In the genomic region with DNA sequence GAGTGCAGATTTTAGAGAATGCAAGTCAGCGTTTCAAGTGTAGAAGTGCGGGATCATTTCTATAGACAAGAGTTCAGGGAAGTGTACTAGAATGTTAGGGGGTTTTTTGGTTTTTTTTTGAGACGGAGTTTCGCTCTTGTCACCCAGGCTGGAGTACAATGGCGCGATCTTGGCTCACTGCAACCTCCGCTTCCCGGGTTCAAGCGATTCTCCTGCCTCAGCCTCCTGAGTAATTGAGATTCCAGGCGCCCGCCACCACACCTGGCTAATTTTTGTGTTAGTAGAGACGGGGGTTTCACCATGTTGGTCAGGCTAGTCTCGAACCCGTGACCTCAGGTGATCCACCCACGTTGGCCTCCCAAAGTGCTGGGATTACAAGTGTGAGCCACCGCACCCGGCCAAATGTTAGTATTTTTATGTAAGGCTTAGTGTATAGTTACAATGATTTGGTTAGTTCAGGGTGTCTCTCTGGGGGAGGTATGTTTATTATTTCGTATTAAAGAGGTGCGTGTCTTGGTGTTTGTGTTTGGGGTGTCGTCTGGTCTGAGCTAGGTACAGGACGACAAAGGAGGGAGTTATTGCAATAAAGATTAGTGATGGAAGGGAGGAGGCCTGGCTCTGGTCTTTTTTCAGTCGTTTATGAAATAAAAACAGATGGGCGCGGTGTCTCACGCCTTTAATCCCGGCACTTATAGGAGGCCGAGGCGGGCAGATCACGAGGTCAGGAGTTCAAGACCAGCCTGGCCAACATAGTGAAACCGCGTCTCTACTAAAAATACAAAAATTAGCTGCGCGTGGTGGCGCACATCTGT, we compare ENCODE assay signal across 8 cellular contexts. TPM values are rescaled to one million over a fixed set of nuclear protein-coding genes. Genes with fewer than 3 reads are reported as not detected.
DNase-seq lines count a peak whose midpoint lies in the region; ATAC-seq, FAIRE-seq and TF ChIP-seq lines count a peak whose summit lies in the region.
"Not testable (repeated sequence)": the region's sequence is repeated elsewhere in the genome, so short reads cannot be mapped to it uniquely, and the experiment has no call there.

No MANE protein-coding gene starts in this region.

- intact Hi-C loops in K562 (cut with micrococcal nuclease) = not testable (repeated sequence)

- TSS peak; percentile 98 for BruUV-seq in K562 (replicated peaks; lab: Mats Ljungman, UMichigan)

- H3K36me3 ChIP-seq in K562 (ENCODE audit: control insufficient read depth, insufficient read depth, low read length) = peaks cover 19% of the 10 kb centered on the region
- peaks cover 0 to 20% of the 10 kb centered on the region in 2 donors for H3K36me3 ChIP-seq in gastroesophageal sphincter
- not testable (repeated sequence) for H3K36me3 ChIP-seq in mucosa of rectum (ENCODE audit: control insufficient read depth in 2 of 2, insufficient read depth in 2 of 2, low read length in 2 of 2)

- not testable (repeated sequence) for H3K36me3 Mint-ChIP-seq in IgD-negative memory B cell

- peak overlapping the region; percentile 80 for H2AFZ ChIP-seq in K562 (ENCODE audit: low read depth, low read length)

- in situ Hi-C loops in K562 (cut with MboI) = not testable (repeated sequence)

- POLR2A ChIA-PET in AG04450 (lab: Yijun Ruan, JAX) (interaction anchor here (1.8 to 2.3 kb wide), 2 partner anchors 10 to 752 kb away, joined by 6 to 25 read pairs; a partner anchor contains a TSS), K562 (lab: Yijun Ruan, JAX) (interaction anchor here (0.6 to 4.2 kb wide), 9 partner anchors 10 to 47 kb away, joined by 3 to 35 read pairs (median 5); a partner anchor contains a TSS)

- not testable (repeated sequence) for H3K9me3 Mint-ChIP-seq in IgD-negative memory B cell

- ATAC-seq in GM19467 (IDR thresholded peaks at IDR 0.05; ENCODE audit: unreplicated experiment) = peak; percentile 3
- ATAC-seq in K562 = peak; percentile 1; the same call in 1 of the 3 replicates
- not testable (repeated sequence) for ATAC-seq in gastroesophageal sphincter

- H4K20me1 ChIP-seq in K562 (replicated peaks; ENCODE audit: control insufficient read depth, insufficient read depth, low read length) = not testable (repeated sequence)

- TF ChIP-seq CTCF in AG04450 (IDR thresholded peaks at IDR 0.05; ENCODE audit: low read depth, low read length); WI38 (IDR thresholded peaks at IDR 0.05; ENCODE audit: low read depth, low read length); K562 (IDR thresholded peaks at IDR 0.05 in 2 of 3, conservative IDR thresholded peaks at IDR 0.05 in 1 of 3; ENCODE audit: insufficient read depth in 2 of 3, low read depth in 1 of 3, low read length in 3 of 3); gastroesophageal sphincter (IDR thresholded peaks at IDR 0.05): not testable (repeated sequence)

- 32% methylated on average over 26 of the region's 34 CpGs for WGBS in K562 (ENCODE audit: insufficient coverage, low coverage, missing lambda C conversion rate)
- WGBS in gastroesophageal sphincter (ENCODE audit: low coverage in 1 of 2), 2 donors = 30 to 35% methylated on average over 14 to 23 of the region's 34 CpGs

- peaks cover 41% of the 10 kb centered on the region for H3K79me2 ChIP-seq in K562 (ENCODE audit: control insufficient read depth, insufficient read depth, low read length)

- peaks cover 7 to 14% (median 11%) of the 10 kb centered on the region in 3 donors for H3K4me1 Mint-ChIP-seq in IgD-negative memory B cell

- H3K27me3 Mint-ChIP-seq in IgD-negative memory B cell = not testable (repeated sequence)

- peak overlapping the region; percentile 67 for H3K4me3 ChIP-seq in AG04450 (ENCODE audit: low read depth, low read length)
- H3K4me3 ChIP-seq in WI38 (ENCODE audit: low read depth, low read length) = peak overlapping the region; percentile 84
- H3K4me3 ChIP-seq in K562 = peak overlapping the region; percentile 94
- H3K4me3 ChIP-seq in gastroesophageal sphincter = peak overlapping the region; percentile 48 to 85
- peak overlapping the region; percentile 86 to 90 for H3K4me3 ChIP-seq in mucosa of rectum (ENCODE audit: low read length in 2 of 2)

- H3K4me3 Mint-ChIP-seq in IgD-negative memory B cell = peak overlapping the region; percentile 94 to 97 (median 95)

- H3K4me2 ChIP-seq in K562 (ENCODE audit: insufficient read depth, low read length) = peak overlapping the region; percentile 93

- TF ChIP-seq RAD21 in K562 (CRISPR knock-in tag; conservative IDR thresholded peaks at IDR 0.05 in 1 of 2, IDR thresholded peaks at IDR 0.05 in 1 of 2) = not testable (repeated sequence)

- peak; percentile 58 for FAIRE-seq in K562 (lab: Jason Lieb, UNC)

- H3K4me1 ChIP-seq in K562 (replicated peaks in 1 of 2; ENCODE audit: control insufficient read depth in 2 of 2, insufficient read depth in 2 of 2, low read length in 2 of 2) (peaks cover 6 to 10% of the 10 kb centered on the region in 2 experiments; a peak in 3 of 5 replicates), gastroesophageal sphincter (peaks cover 0 to 32% (median 3%) of the 10 kb centered on the region in 3 donors)
- H3K4me1 ChIP-seq in mucosa of rectum (ENCODE audit: control insufficient read depth in 2 of 2, insufficient read depth in 2 of 2, low read length in 2 of 2) = not testable (repeated sequence)

- H3K27ac ChIP-seq in AG04450 (ENCODE audit: low read depth, low read length) (peak overlapping the region; percentile 70), K562 (ENCODE audit: extremely low read depth, low read depth, low read length) (peak overlapping the region; percentile 99), gastroesophageal sphincter (peak overlapping the region; percentile 48 to 98 (median 94)), mucosa of rectum (ENCODE audit: low read depth in 2 of 2, low read length in 2 of 2) (peak overlapping the region; percentile 96 to 98)

- not testable (repeated sequence) for TF ChIP-seq EP300 in K562 (IDR thresholded peaks at IDR 0.05; ENCODE audit: low read length); gastroesophageal sphincter (IDR thresholded peaks at IDR 0.05)

- DNase-seq in AG04450 (ENCODE audit: low read depth, low spot score) = not testable (repeated sequence)
- peak in 1 of 4 experiments; percentile 27 for DNase-seq in K562 (ENCODE audit: extremely low read depth in 1 of 4, low spot score in 3 of 4)
- DNase-seq in stimulated activated CD4-positive, alpha-beta T cell treated with anti-CD3 and anti-CD28 coated beads, Interleukin-2, amount 100 ng/mL, for 24 hours = peak; percentile 37

- H3K27me3 ChIP-seq in AG04450 (ENCODE audit: control insufficient read depth, insufficient read depth, low read length); K562 (ENCODE audit: control insufficient read depth in 2 of 2, insufficient read depth in 2 of 2, low read length in 2 of 2); gastroesophageal sphincter; mucosa of rectum (ENCODE audit: control insufficient read depth in 2 of 2, insufficient read depth in 2 of 2, low read length in 2 of 2): not testable (repeated sequence)

- H3K9me1 ChIP-seq in K562 (ENCODE audit: control insufficient read depth, insufficient read depth, low read length) = not testable (repeated sequence)

- H3K9ac ChIP-seq in K562 (ENCODE audit: insufficient read depth in 1 of 2, low read depth in 2 of 2, low read length in 2 of 2) (peak overlapping the region; percentile 92 to 99), mucosa of rectum (ENCODE audit: low read depth in 1 of 2, low read length in 2 of 2) (peak overlapping the region; percentile 84 to 97)

- peak overlapping the region; percentile 92 to 97 (median 93) for H3K27ac Mint-ChIP-seq in IgD-negative memory B cell

- TF ChIP-seq POLR2A in K562 (conservative IDR thresholded peaks at IDR 0.05) = peak; percentile 73
- TF ChIP-seq POLR2A in gastroesophageal sphincter (IDR thresholded peaks at IDR 0.05) = not testable (repeated sequence)

- H3K9me3 ChIP-seq in AG04450 (ENCODE audit: control insufficient read depth, insufficient read depth, low read length); K562 (replicated peaks; ENCODE audit: control insufficient read depth, insufficient read depth, low read depth, low read length); gastroesophageal sphincter; mucosa of rectum (ENCODE audit: control insufficient read depth in 2 of 2, low read length in 2 of 2): not testable (repeated sequence)

- CTCF ChIA-PET in AG04450 (lab: Charles Lee) = not testable (repeated sequence)
- CTCF ChIA-PET in K562 (lab: Yijun Ruan, JAX; ENCODE audit: low intra/inter-chr PET ratio) = interaction anchor here (0.5 kb wide), 1 partner anchor 11 kb away, joined by 3 read pairs; a partner anchor contains a TSS

RNA-seq across cellular contexts. Expression of a gene that starts 0.8 kb away (rescaled TPM):
- polyA plus RNA-seq in AG04450 (2011; rRNA removed) (84.3 and 99.2 TPM in 2 replicates), IgD-negative memory B cell (32.0 TPM), K562 (2011; rRNA removed) (51.6 and 56.9 TPM in 2 replicates), K562 (2014; fragmentation: Illumina TruSeq; extraction: Trizol) (47.8 and 56.3 TPM in 2 replicates), K562 (2014; fragmentation: Nextera tagmentation; extraction: Ambion mirVana) (1 to 10 TPM; 3.3 to 5.4 TPM), K562 (2014; rRNA removed) (59.4 and 64.2 TPM in 2 replicates)
- 69.9 and 101 TPM in 2 replicates for polyA minus RNA-seq in AG04450 (2011; rRNA and poly(A)+ RNA removed)
- 23.5 and 25.5 TPM in 2 replicates for total RNA-seq in K562 (2011; cell fraction: chromatin; rRNA removed; ENCODE audit: low replicate concordance)
- total RNA-seq in K562 (2011; cell fraction: nucleolus; rRNA removed) = 19.7 and 21.8 TPM in 2 replicates
- total RNA-seq in K562 (2011; cell fraction: nucleoplasm; rRNA removed) = 26.0 and 35.7 TPM in 2 replicates
- total RNA-seq in K562 (2014; rRNA removed) (46.1 and 60.8 TPM in 2 replicates), K562 (2014; rRNA removed; fragmentation: Illumina TruSeq; extraction: Trizol) (32.1 and 33.9 TPM in 2 replicates), K562 (2015; rRNA removed; fragmentation: Illumina TruSeq; extraction: Trizol) (39.0 and 40.1 TPM in 2 replicates), K562 (2021) (67.4 and 76.0 TPM in 2 replicates), gastroesophageal sphincter (100 to 1,000 TPM; 184 to 244 (median 198) TPM)
- 89.9 and 202 TPM in 2 replicates for polyA plus RNA-seq in K562 (2011; cell fraction: cytosol; rRNA removed)
- polyA plus RNA-seq in K562 (2011; cell fraction: nucleus; rRNA removed) = 47.2 and 74.0 TPM in 2 replicates
- polyA plus RNA-seq in K562 (2012) = 53.3 and 56.9 TPM in 2 replicates
- polyA minus RNA-seq in K562 (2011; rRNA and poly(A)+ RNA removed) = 25.2 and 36.1 TPM in 2 replicates
- polyA minus RNA-seq in K562 (2011; cell fraction: cytosol; rRNA and poly(A)+ RNA removed) = 38.3 and 40.4 TPM in 2 replicates
- polyA minus RNA-seq in K562 (2011; cell fraction: nucleus; rRNA and poly(A)+ RNA removed) = 12.5 and 15.2 TPM in 2 replicates

RNA-seq across cellular contexts. Expression of a gene that starts 11.1 kb away (rescaled TPM):
- polyA plus RNA-seq in AG04450 (2011; rRNA removed) (63.8 and 70.5 TPM in 2 replicates), IgD-negative memory B cell (46.3 TPM), K562 (2011; rRNA removed) (53.8 and 71.5 TPM in 2 replicates), K562 (2014; fragmentation: Illumina TruSeq; extraction: Trizol) (55.4 and 56.2 TPM in 2 replicates), K562 (2014; fragmentation: Nextera tagmentation; extraction: Ambion mirVana) (10 to 100 TPM; 41.3 to 42.6 TPM), K562 (2014; rRNA removed) (50.2 and 53.0 TPM in 2 replicates)
- polyA minus RNA-seq in AG04450 (2011; rRNA and poly(A)+ RNA removed) = 82.0 and 83.6 TPM in 2 replicates
- total RNA-seq in K562 (2011; cell fraction: chromatin; rRNA removed; ENCODE audit: low replicate concordance) = 57.5 and 90.0 TPM in 2 replicates
- total RNA-seq in K562 (2011; cell fraction: nucleolus; rRNA removed) = 40.9 and 42.5 TPM in 2 replicates
- 74.6 and 88.2 TPM in 2 replicates for total RNA-seq in K562 (2011; cell fraction: nucleoplasm; rRNA removed)
- total RNA-seq in K562 (2014; rRNA removed) (48.6 and 65.2 TPM in 2 replicates), K562 (2014; rRNA removed; fragmentation: Illumina TruSeq; extraction: Trizol) (44.1 and 46.7 TPM in 2 replicates), K562 (2015; rRNA removed; fragmentation: Illumina TruSeq; extraction: Trizol) (43.7 and 47.3 TPM in 2 replicates), K562 (2021) (56.5 TPM in 2 replicates), gastroesophageal sphincter (10 to 100 TPM; 38.1 to 58.7 (median 49.0) TPM)
- 57.4 and 73.3 TPM in 2 replicates for polyA plus RNA-seq in K562 (2011; cell fraction: cytosol; rRNA removed)
- 29.5 and 30.0 TPM in 2 replicates for polyA plus RNA-seq in K562 (2011; cell fraction: nucleus; rRNA removed)
- polyA plus RNA-seq in K562 (2012) = 53.7 and 58.0 TPM in 2 replicates
- polyA minus RNA-seq in K562 (2011; rRNA and poly(A)+ RNA removed) = 80.6 and 119 TPM in 2 replicates
- polyA minus RNA-seq in K562 (2011; cell fraction: cytosol; rRNA and poly(A)+ RNA removed) = 54.8 and 64.5 TPM in 2 replicates
- polyA minus RNA-seq in K562 (2011; cell fraction: nucleus; rRNA and poly(A)+ RNA removed) = 20.1 and 30.9 TPM in 2 replicates
